In the genomic region with DNA sequence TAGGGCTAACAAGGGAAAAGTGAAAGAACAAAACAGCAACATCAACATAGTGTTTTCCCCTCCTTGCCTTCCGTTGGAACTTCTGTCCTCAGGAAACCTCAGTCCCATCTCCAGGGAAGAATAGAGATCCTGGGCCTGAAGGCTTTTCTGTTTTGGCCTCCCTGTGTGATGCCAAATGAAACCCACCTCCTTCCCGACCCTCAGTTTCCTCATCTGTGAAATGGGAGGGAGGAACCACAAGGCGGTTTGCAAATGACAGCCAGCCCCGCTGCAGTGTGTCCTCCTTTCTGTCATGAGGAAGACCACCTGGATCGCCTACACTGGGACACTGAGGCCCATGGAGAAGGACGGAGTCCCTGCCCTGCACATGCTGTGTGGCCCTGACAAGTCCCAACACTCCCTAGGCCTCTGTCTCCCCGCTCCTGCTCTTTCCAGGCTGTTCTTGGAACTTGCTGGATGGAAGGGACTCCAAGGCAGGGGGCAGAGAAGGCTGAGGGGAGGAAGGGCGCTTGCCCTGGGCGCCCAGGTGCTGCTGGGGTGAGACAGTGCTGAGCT, we compare ENCODE assay signal across 19 cellular contexts. TPM values are rescaled to one million over a fixed set of nuclear protein-coding genes. Genes with fewer than 3 reads are reported as not detected.
A peak's percentile ranks its signal among the peaks of the same experiment; 100 is the strongest.
DNase-seq lines count a peak whose midpoint lies in the region; ATAC-seq, FAIRE-seq and TF ChIP-seq lines count a peak whose summit lies in the region.
"Had no signal": no experiment of that assay in that cellular context is flagged by ENCODE, and none has a peak within 500 bp of the region (broad histone marks: within the 10 kb centered on the region; RNA-seq: fewer than 3 reads in every experiment).

No MANE protein-coding gene starts in this region.

- 8% methylated on average over 7 of the region's 9 CpGs for WGBS in K562 (ENCODE audit: insufficient coverage, low coverage, missing lambda C conversion rate)
- WGBS in suprapubic skin = 88% methylated on average over 9 of the region's 9 CpGs

- peaks cover 45% of the 10 kb centered on the region for H3K4me1 ChIP-seq in left ventricle myocardium inferior
- peaks cover 0 to 20% of the 10 kb centered on the region in 2 experiments; a peak in 2 of 5 replicates for H3K4me1 ChIP-seq in K562 (replicated peaks in 1 of 2; ENCODE audit: control insufficient read depth in 2 of 2, insufficient read depth in 2 of 2, low read length in 2 of 2)
- peaks cover 47% of the 10 kb centered on the region for H3K4me1 ChIP-seq in suprapubic skin
- H3K4me1 ChIP-seq in mucosa of descending colon (ENCODE audit: low read depth) = no peaks in the 10 kb centered on the region

- H3K27ac Mint-ChIP-seq in nephron progenitor cell = peak overlapping the region; percentile 16
- no peak overlapping the region for H3K27ac Mint-ChIP-seq in natural killer cell
- H3K27ac Mint-ChIP-seq: CD14-positive monocyte, HFFc6 had no signal

- no peak for TF ChIP-seq CTCF in left ventricle myocardium inferior (IDR thresholded peaks at IDR 0.05; ENCODE audit: borderline replicate concordance)
- no peak for TF ChIP-seq CTCF in K562 (IDR thresholded peaks at IDR 0.05 in 2 of 3, conservative IDR thresholded peaks at IDR 0.05 in 1 of 3; ENCODE audit: insufficient read depth in 2 of 3, low read depth in 1 of 3, low read length in 3 of 3)
- TF ChIP-seq CTCF in nephron progenitor cell (IDR thresholded peaks at IDR 0.05) = no peak
- TF ChIP-seq CTCF in suprapubic skin (IDR thresholded peaks at IDR 0.05) = no peak
- TF ChIP-seq CTCF in natural killer cell (IDR thresholded peaks at IDR 0.05) = no peak
- no peak for TF ChIP-seq CTCF in mucosa of descending colon (IDR thresholded peaks at IDR 0.05)

- H4K20me1 ChIP-seq in K562 (replicated peaks; ENCODE audit: control insufficient read depth, insufficient read depth, low read length) = peaks cover 3% of the 10 kb centered on the region; the same call in 1 of the 2 replicates
- H4K20me1 ChIP-seq: BLaER1 had no signal

- ATAC-seq in Right ventricle myocardium superior (ENCODE audit: poor library complexity) = no peak
- ATAC-seq in K562 = no peak
- ATAC-seq in natural killer cell = no peak
- ATAC-seq in mucosa of descending colon = no peak
- no peak for ATAC-seq in GM21737 (IDR thresholded peaks at IDR 0.05; ENCODE audit: unreplicated experiment)
- ATAC-seq: HCT116 had no signal

- no peaks in the 10 kb centered on the region for H3K9me1 ChIP-seq in K562 (ENCODE audit: control insufficient read depth, insufficient read depth, low read length)

- no peaks in the 10 kb centered on the region for H3K79me2 ChIP-seq in K562 (ENCODE audit: control insufficient read depth, insufficient read depth, low read length)

- H3K4me3 Mint-ChIP-seq in nephron progenitor cell = no peak overlapping the region
- no peak overlapping the region for H3K4me3 Mint-ChIP-seq in natural killer cell
- H3K4me3 Mint-ChIP-seq: CD14-positive monocyte; CD4-positive, alpha-beta memory T cell; HFFc6 had no signal

- H3K4me2 ChIP-seq in K562 (ENCODE audit: insufficient read depth, low read length) = no peak overlapping the region
- H3K4me2 ChIP-seq: BLaER1 had no signal

- no peak overlapping the region for H2AFZ ChIP-seq in K562 (ENCODE audit: low read depth, low read length)

- H3K27me3 Mint-ChIP-seq in nephron progenitor cell (ENCODE audit: low read depth, poor library complexity) (no peaks in the 10 kb centered on the region), natural killer cell (ENCODE audit: low read depth in 2 of 2) (peaks cover 0 to 4% of the 10 kb centered on the region in 2 donors)

- FAIRE-seq in K562 (lab: Jason Lieb, UNC) = no peak
- FAIRE-seq: HTR-8/SVneo had no signal

- peaks cover 10% of the 10 kb centered on the region for H3K4me1 Mint-ChIP-seq in nephron progenitor cell
- no peaks in the 10 kb centered on the region for H3K4me1 Mint-ChIP-seq in natural killer cell
- H3K4me1 Mint-ChIP-seq: CD14-positive monocyte; CD4-positive, alpha-beta memory T cell had no signal

- in situ Hi-C loops in K562 (cut with MboI) = no loop called here

- CTCF ChIA-PET in K562 (lab: Yijun Ruan, JAX; ENCODE audit: low intra/inter-chr PET ratio) = no interaction called here

- H3K9me3 Mint-ChIP-seq in nephron progenitor cell = peaks cover 22% of the 10 kb centered on the region
- H3K9me3 Mint-ChIP-seq in natural killer cell = no peaks in the 10 kb centered on the region
- H3K9me3 Mint-ChIP-seq: HFFc6 had no signal

- intact Hi-C loops in Right ventricle myocardium superior (cut with DNase I) = no loop called here
- intact Hi-C loops in left ventricle myocardium inferior (cut with micrococcal nuclease) = no loop called here
- intact Hi-C loops in K562 (cut with micrococcal nuclease) = no loop called here
- intact Hi-C loops in natural killer cell (cut with micrococcal nuclease) = no loop called here
- intact Hi-C loops in mucosa of descending colon (cut with DNase I, micrococcal nuclease) = no loop called here

- H3K9me3 ChIP-seq in left ventricle myocardium inferior (replicated peaks) = no peaks in the 10 kb centered on the region
- no peaks in the 10 kb centered on the region for H3K9me3 ChIP-seq in K562 (replicated peaks; ENCODE audit: control insufficient read depth, insufficient read depth, low read depth, low read length)
- H3K9me3 ChIP-seq in suprapubic skin = no peaks in the 10 kb centered on the region
- H3K9me3 ChIP-seq in mucosa of descending colon = no peaks in the 10 kb centered on the region
- H3K9me3 ChIP-seq: BLaER1 had no signal

- H3K27me3 ChIP-seq in left ventricle myocardium inferior (ENCODE audit: low read depth) = no peaks in the 10 kb centered on the region
- peaks cover 43 to 64% of the 10 kb centered on the region in 2 experiments for H3K27me3 ChIP-seq in K562 (ENCODE audit: control insufficient read depth in 2 of 2, insufficient read depth in 2 of 2, low read length in 2 of 2)
- no peaks in the 10 kb centered on the region for H3K27me3 ChIP-seq in suprapubic skin
- H3K27me3 ChIP-seq: BLaER1 had no signal

- no peak for TF ChIP-seq RAD21 in K562 (CRISPR knock-in tag; conservative IDR thresholded peaks at IDR 0.05 in 1 of 2, IDR thresholded peaks at IDR 0.05 in 1 of 2)

- no peak overlapping the region; a peak in 1 of 4 replicates for H3K9ac ChIP-seq in K562 (ENCODE audit: insufficient read depth in 1 of 2, low read depth in 2 of 2, low read length in 2 of 2)
- H3K9ac ChIP-seq: BLaER1 had no signal

- TF ChIP-seq POLR2A in K562 (conservative IDR thresholded peaks at IDR 0.05) (no peak), suprapubic skin (IDR thresholded peaks at IDR 0.05) (no peak)

- no peak overlapping the region for H3K27ac ChIP-seq in left ventricle myocardium inferior (replicated peaks)
- no peak overlapping the region for H3K27ac ChIP-seq in K562 (ENCODE audit: extremely low read depth, low read depth, low read length)
- H3K27ac ChIP-seq in suprapubic skin = peak overlapping the region; percentile 84
- H3K27ac ChIP-seq: BLaER1 had no signal

- no peaks in the 10 kb centered on the region for H3K36me3 ChIP-seq in left ventricle myocardium inferior
- no peaks in the 10 kb centered on the region for H3K36me3 ChIP-seq in K562 (ENCODE audit: control insufficient read depth, insufficient read depth, low read length)
- no peaks in the 10 kb centered on the region for H3K36me3 ChIP-seq in suprapubic skin
- H3K36me3 ChIP-seq in mucosa of descending colon (ENCODE audit: low read depth) = no peaks in the 10 kb centered on the region
- H3K36me3 ChIP-seq: BLaER1 had no signal

- POLR2A ChIA-PET in K562 (lab: Yijun Ruan, JAX) = interaction anchor here (0.9 kb wide), 1 partner anchor 20 kb away, joined by 3 read pairs; no protein-coding TSS in a partner anchor

- peak; percentile 24 for DNase-seq in Right ventricle myocardium superior
- DNase-seq in left ventricle myocardium inferior = no peak
- DNase-seq in K562 (ENCODE audit: extremely low read depth in 1 of 4, low spot score in 3 of 4) = no peak
- DNase-seq in nephron progenitor cell = no peak
- DNase-seq in suprapubic skin (ENCODE audit: low spot score in 2 of 2) = no peak
- DNase-seq in natural killer cell = no peak
- no peak for DNase-seq in mucosa of descending colon
- DNase-seq: 8988T; CD4-positive, alpha-beta memory T cell; DMS153; DMS79; GDM1; GOT3; HFFc6 had no signal

- H3K36me3 Mint-ChIP-seq in nephron progenitor cell (ENCODE audit: low read depth) = peaks cover 4% of the 10 kb centered on the region
- no peaks in the 10 kb centered on the region for H3K36me3 Mint-ChIP-seq in natural killer cell
- H3K36me3 Mint-ChIP-seq: CD14-positive monocyte; CD4-positive, alpha-beta memory T cell had no signal

- BruUV-seq in K562 (replicated peaks; lab: Mats Ljungman, UMichigan) = no TSS peak

- TF ChIP-seq EP300 in K562 (IDR thresholded peaks at IDR 0.05; ENCODE audit: low read length) = no peak
- no peak for TF ChIP-seq EP300 in suprapubic skin (IDR thresholded peaks at IDR 0.05)

- H3K4me3 ChIP-seq in left ventricle myocardium inferior (no peak overlapping the region), K562 (no peak overlapping the region), suprapubic skin (no peak overlapping the region), mucosa of descending colon (no peak overlapping the region)
- H3K4me3 ChIP-seq: BLaER1 had no signal

RNA-seq across cellular contexts. Expression of a gene that starts 28.5 kb away (rescaled TPM):
- total RNA-seq in Right ventricle myocardium superior (69.7 TPM), left ventricle myocardium inferior (56.7 TPM), K562 (2014; rRNA removed) (not detected in 2 replicates), K562 (2014; rRNA removed; fragmentation: Illumina TruSeq; extraction: Trizol) (not detected in 2 replicates), K562 (2015; rRNA removed; fragmentation: Illumina TruSeq; extraction: Trizol) (not detected in 2 replicates), K562 (2021) (0.04 and 0.13 TPM in 2 replicates), suprapubic skin (10 to 100 TPM; 25.3 to 93.8 (median 47.6) TPM), natural killer cell (1 to 10 TPM in 2 of 3 donors, under 1 TPM in 1; 0.61 to 2.7 (median 1.6) TPM), mucosa of descending colon (10 to 100 TPM; 10.2 to 48.9 (median 30.5) TPM)
- 0.32 and 0.72 TPM in 2 replicates for total RNA-seq in K562 (2011; cell fraction: chromatin; rRNA removed; ENCODE audit: low replicate concordance)
- total RNA-seq in K562 (2011; cell fraction: nucleolus; rRNA removed) = 0.53 and 1.5 TPM in 2 replicates
- 0.15 and 0.23 TPM in 2 replicates for total RNA-seq in K562 (2011; cell fraction: nucleoplasm; rRNA removed)
- polyA plus RNA-seq in K562 (2011; rRNA removed) (0.10 and 0.14 TPM in 2 replicates), K562 (2014; fragmentation: Illumina TruSeq; extraction: Trizol) (not detected in 2 replicates), K562 (2014; fragmentation: Nextera tagmentation; extraction: Ambion mirVana) (not detected), K562 (2014; rRNA removed) (0.03 TPM in 1 of 2 replicates, not detected in the other)
- polyA plus RNA-seq in K562 (2011; cell fraction: cytosol; rRNA removed) = 0.18 and 0.64 TPM in 2 replicates
- polyA plus RNA-seq in K562 (2011; cell fraction: nucleus; rRNA removed) = 0.11 and 0.82 TPM in 2 replicates
- 0.04 and 0.08 TPM in 2 replicates for polyA plus RNA-seq in K562 (2012)
- 0.21 TPM in 1 of 2 replicates, not detected in the other for polyA minus RNA-seq in K562 (2011; rRNA and poly(A)+ RNA removed)
- polyA minus RNA-seq in K562 (2011; cell fraction: cytosol; rRNA and poly(A)+ RNA removed) = 0.19 TPM in 1 of 2 replicates, not detected in the other
- polyA minus RNA-seq in K562 (2011; cell fraction: nucleus; rRNA and poly(A)+ RNA removed) = 0.11 and 0.13 TPM in 2 replicates
- total RNA-seq: CD4-positive, alpha-beta memory T cell had no signal
- polyA plus RNA-seq: CD14-positive monocyte; CD4-positive, alpha-beta memory T cell had no signal

RNA-seq across cellular contexts. Expression of a gene that starts 40.3 kb away (rescaled TPM):
- total RNA-seq in Right ventricle myocardium superior = 40.7 TPM
- total RNA-seq in left ventricle myocardium inferior = 34.3 TPM
- 2.7 and 8.1 TPM in 2 replicates for total RNA-seq in K562 (2011; cell fraction: chromatin; rRNA removed; ENCODE audit: low replicate concordance)
- 7.7 and 8.8 TPM in 2 replicates for total RNA-seq in K562 (2011; cell fraction: nucleolus; rRNA removed)
- total RNA-seq in K562 (2011; cell fraction: nucleoplasm; rRNA removed) = 5.1 and 6.9 TPM in 2 replicates
- 4.1 and 8.2 TPM in 2 replicates for total RNA-seq in K562 (2014; rRNA removed)
- 2.5 and 3.1 TPM in 2 replicates for total RNA-seq in K562 (2014; rRNA removed; fragmentation: Illumina TruSeq; extraction: Trizol)
- total RNA-seq in K562 (2015; rRNA removed; fragmentation: Illumina TruSeq; extraction: Trizol) = 4.6 TPM in 2 replicates
- total RNA-seq in K562 (2021) = 4.6 and 6.0 TPM in 2 replicates
- polyA plus RNA-seq in K562 (2011; rRNA removed) = 4.6 and 6.4 TPM in 2 replicates
- 6.6 and 7.2 TPM in 2 replicates for polyA plus RNA-seq in K562 (2011; cell fraction: cytosol; rRNA removed)
- polyA plus RNA-seq in K562 (2011; cell fraction: nucleus; rRNA removed) = 4.0 and 4.1 TPM in 2 replicates
- polyA plus RNA-seq in K562 (2012) = 6.2 and 9.2 TPM in 2 replicates
- 4.5 and 4.9 TPM in 2 replicates for polyA plus RNA-seq in K562 (2014; fragmentation: Illumina TruSeq; extraction: Trizol)
- 1 to 10 TPM in 1 of 2 experiments, under 1 TPM in 1; 0.60 to 1.2 TPM for polyA plus RNA-seq in K562 (2014; fragmentation: Nextera tagmentation; extraction: Ambion mirVana)
- 5.0 and 7.9 TPM in 2 replicates for polyA plus RNA-seq in K562 (2014; rRNA removed)
- 3.7 and 4.3 TPM in 2 replicates for polyA minus RNA-seq in K562 (2011; rRNA and poly(A)+ RNA removed)
- polyA minus RNA-seq in K562 (2011; cell fraction: cytosol; rRNA and poly(A)+ RNA removed) = 2.7 and 3.1 TPM in 2 replicates
- polyA minus RNA-seq in K562 (2011; cell fraction: nucleus; rRNA and poly(A)+ RNA removed) = 2.4 and 4.4 TPM in 2 replicates
- total RNA-seq in suprapubic skin = 10 to 100 TPM; 16.7 to 28.3 (median 27.5) TPM
- total RNA-seq in natural killer cell = 1 to 10 TPM; 3.4 to 5.3 (median 3.9) TPM
- 10 to 100 TPM; 23.0 to 28.7 (median 25.3) TPM for total RNA-seq in mucosa of descending colon
